17 cellular contexts compared by ENCODE assay signal in genomic region chr1:3384407-3384806, GRCh38.
DNase-seq lines count a peak whose midpoint lies in the region; ATAC-seq and TF ChIP-seq lines count a peak whose summit lies in the region.
"Had no signal": no experiment of that assay in that cellular context is flagged by ENCODE, and none has a peak within 500 bp of the region (broad histone marks: within the 10 kb centered on the region; RNA-seq: fewer than 3 reads in every experiment).

No MANE protein-coding gene starts in this region.

- H3K27me3 Mint-ChIP-seq in central memory CD8-positive, alpha-beta T cell = no peaks in the 10 kb centered on the region
- H3K27me3 Mint-ChIP-seq in natural killer cell treated with Interleukin-12 subunit alpha and Interleukin-12 subunit beta and Interleukin-15 and Interleukin-18, amount 100 ng/mL, for 72 hours = peaks cover 17% of the 10 kb centered on the region in 2 donors

- no peaks in the 10 kb centered on the region for H3F3A ChIP-seq in GM23248 (ENCODE audit: insufficient read depth)

- TF ChIP-seq EP300 in sigmoid colon (IDR thresholded peaks at IDR 0.05) = no peak

- no peaks in the 10 kb centered on the region for H3K9me3 Mint-ChIP-seq in central memory CD8-positive, alpha-beta T cell
- no peaks in the 10 kb centered on the region for H3K9me3 Mint-ChIP-seq in natural killer cell treated with Interleukin-12 subunit alpha and Interleukin-12 subunit beta and Interleukin-15 and Interleukin-18, amount 100 ng/mL, for 72 hours
- H3K9me3 Mint-ChIP-seq: H9 had no signal

- H3K9me3 ChIP-seq in GM23248 (ENCODE audit: low read depth) = no peaks in the 10 kb centered on the region
- H3K9me3 ChIP-seq in sigmoid colon = no peaks in the 10 kb centered on the region
- H3K9me3 ChIP-seq: Peyer's patch had no signal

- no peak for TF ChIP-seq CTCF in sigmoid colon (IDR thresholded peaks at IDR 0.05)

- no peaks in the 10 kb centered on the region for H4K20me1 ChIP-seq in GM23248 (ENCODE audit: insufficient read depth)

- H3K4me1 ChIP-seq in GM23248 (ENCODE audit: insufficient read depth) (no peaks in the 10 kb centered on the region), sigmoid colon (no peaks in the 10 kb centered on the region)
- H3K4me1 ChIP-seq: Peyer's patch had no signal

- H3K36me3 Mint-ChIP-seq in central memory CD8-positive, alpha-beta T cell (ENCODE audit: insufficient read depth) = no peaks in the 10 kb centered on the region
- no peaks in the 10 kb centered on the region for H3K36me3 Mint-ChIP-seq in natural killer cell treated with Interleukin-12 subunit alpha and Interleukin-12 subunit beta and Interleukin-15 and Interleukin-18, amount 100 ng/mL, for 72 hours

- peak overlapping the region; percentile 34 for H3K4me2 ChIP-seq in GM23248 (ENCODE audit: unreplicated experiment)
- H3K4me2 ChIP-seq: KMS-11 had no signal

- H3K27ac Mint-ChIP-seq in central memory CD8-positive, alpha-beta T cell (ENCODE audit: low read depth) = no peak overlapping the region
- no peak overlapping the region for H3K27ac Mint-ChIP-seq in natural killer cell treated with Interleukin-12 subunit alpha and Interleukin-12 subunit beta and Interleukin-15 and Interleukin-18, amount 100 ng/mL, for 72 hours

- H3K9me2 ChIP-seq in GM23248 (ENCODE audit: insufficient read depth) = no peaks in the 10 kb centered on the region

- in situ Hi-C loops in GM23248 (cut with MboI) = no loop called here

- DNase-seq in CD1c-positive myeloid dendritic cell (ENCODE audit: extremely low spot score) (peak; percentile 1), GM23248 (peak; percentile 59), sigmoid colon (no peak)
- DNase-seq in central memory CD8-positive, alpha-beta T cell (ENCODE audit: low spot score in 2 of 2) = peak in 1 of 2 donors; percentile 29
- peak; percentile 81 for DNase-seq in natural killer cell treated with Interleukin-12 subunit alpha and Interleukin-12 subunit beta and Interleukin-15 and Interleukin-18, amount 100 ng/mL, for 72 hours (ENCODE audit: low spot score)
- DNase-seq in stimulated activated naive CD8-positive, alpha-beta T cell treated with anti-CD3 and anti-CD28 coated beads, Interleukin-15, Interleukin-2, amounts not matched to agents 100 U/mL and 50 U/mL, for 24 hours = no peak
- DNase-seq: C1 segment of cervical spinal cord, H9, NCI-H1048, NCI-H1436, NCI-H1930, NCI-H2171, NCI-H526, Peyer's patch had no signal

- H3K36me3 ChIP-seq in GM23248 (ENCODE audit: low read depth) = no peaks in the 10 kb centered on the region
- H3K36me3 ChIP-seq in sigmoid colon = no peaks in the 10 kb centered on the region
- H3K36me3 ChIP-seq: Peyer's patch had no signal

- H3K27me3 ChIP-seq in GM23248 (replicated peaks; ENCODE audit: insufficient read depth) = peaks cover 41% of the 10 kb centered on the region
- peaks cover 5 to 92% (median 48%) of the 10 kb centered on the region in 3 donors for H3K27me3 ChIP-seq in sigmoid colon
- H3K27me3 ChIP-seq: Peyer's patch had no signal

- no peak overlapping the region for H3K9ac ChIP-seq in GM23248
- H3K9ac ChIP-seq: KMS-11 had no signal

- H3K27ac ChIP-seq in GM23248 = no peak overlapping the region
- no peak overlapping the region for H3K27ac ChIP-seq in sigmoid colon
- H3K27ac ChIP-seq: HL-60, KMS-11, Peyer's patch had no signal

- WGBS in GM23248 (ENCODE audit: low coverage in 1 of 2, low lambda C conversion rate in 2 of 2, missing lambda C conversion rate in 2 of 2), 2 experiments = 2 to 5% methylated on average over 12 of the region's 12 CpGs
- WGBS in sigmoid colon, 2 donors = 53 to 62% methylated on average over 12 of the region's 12 CpGs

- TF ChIP-seq POLR2A in sigmoid colon (IDR thresholded peaks at IDR 0.05) = no peak

- no peaks in the 10 kb centered on the region for H3K79me2 ChIP-seq in GM23248 (ENCODE audit: insufficient read depth)

- H3K4me3 Mint-ChIP-seq in central memory CD8-positive, alpha-beta T cell = peak overlapping the region; percentile 54
- H3K4me3 Mint-ChIP-seq in natural killer cell treated with Interleukin-12 subunit alpha and Interleukin-12 subunit beta and Interleukin-15 and Interleukin-18, amount 100 ng/mL, for 72 hours = no peak overlapping the region
- H3K4me3 Mint-ChIP-seq: H9 had no signal

- intact Hi-C loops in sigmoid colon (cut with DNase I) = no loop called here

- peaks cover 17% of the 10 kb centered on the region for H3K4me1 Mint-ChIP-seq in central memory CD8-positive, alpha-beta T cell
- peaks cover 20 to 25% of the 10 kb centered on the region in 2 donors for H3K4me1 Mint-ChIP-seq in natural killer cell treated with Interleukin-12 subunit alpha and Interleukin-12 subunit beta and Interleukin-15 and Interleukin-18, amount 100 ng/mL, for 72 hours (ENCODE audit: low read depth in 2 of 2)

- H3K4me3 ChIP-seq in GM23248 (no peak overlapping the region), sigmoid colon (no peak overlapping the region)
- H3K4me3 ChIP-seq: Peyer's patch had no signal

- H2AFZ ChIP-seq in GM23248 = no peak overlapping the region

- ATAC-seq in central memory CD8-positive, alpha-beta T cell (replicated peaks; ENCODE audit: extremely low read depth, poor library complexity, severe bottlenecking) = peak; percentile 85
- peak; percentile 85 to 90 for ATAC-seq in natural killer cell treated with Interleukin-12 subunit alpha and Interleukin-12 subunit beta and Interleukin-15 and Interleukin-18, amount 100 ng/mL, for 72 hours
- ATAC-seq in stimulated activated naive CD8-positive, alpha-beta T cell treated with anti-CD3 and anti-CD28 coated beads, Interleukin-15, Interleukin-2, amounts not matched to agents 100 U/mL and 50 U/mL, for 24 hours = no peak
- ATAC-seq in GM21423 (IDR thresholded peaks at IDR 0.05; ENCODE audit: unreplicated experiment) = no peak

Comparison
In these comparisons a context has a peak if more than half of its experiments do, and no peak if none do; other contexts are left out.
1. DNase-seq: peak in CD1c-positive myeloid dendritic cell (single experiment), GM23248 (single experiment) and natural killer cell treated with Interleukin-12 subunit alpha and Interleukin-12 subunit beta and Interleukin-15 and Interleukin-18, amount 100 ng/mL, for 72 hours (single experiment); none in sigmoid colon (single experiment) and stimulated activated naive CD8-positive, alpha-beta T cell treated with anti-CD3 and anti-CD28 coated beads, Interleukin-15, Interleukin-2, amounts not matched to agents 100 U/mL and 50 U/mL, for 24 hours (single experiment).
2. ATAC-seq: peak in central memory CD8-positive, alpha-beta T cell (single experiment) and natural killer cell treated with Interleukin-12 subunit alpha and Interleukin-12 subunit beta and Interleukin-15 and Interleukin-18, amount 100 ng/mL, for 72 hours (2 of 2); none in stimulated activated naive CD8-positive, alpha-beta T cell treated with anti-CD3 and anti-CD28 coated beads, Interleukin-15, Interleukin-2, amounts not matched to agents 100 U/mL and 50 U/mL, for 24 hours (single experiment) and GM21423 (single experiment).